In the genomic region with DNA sequence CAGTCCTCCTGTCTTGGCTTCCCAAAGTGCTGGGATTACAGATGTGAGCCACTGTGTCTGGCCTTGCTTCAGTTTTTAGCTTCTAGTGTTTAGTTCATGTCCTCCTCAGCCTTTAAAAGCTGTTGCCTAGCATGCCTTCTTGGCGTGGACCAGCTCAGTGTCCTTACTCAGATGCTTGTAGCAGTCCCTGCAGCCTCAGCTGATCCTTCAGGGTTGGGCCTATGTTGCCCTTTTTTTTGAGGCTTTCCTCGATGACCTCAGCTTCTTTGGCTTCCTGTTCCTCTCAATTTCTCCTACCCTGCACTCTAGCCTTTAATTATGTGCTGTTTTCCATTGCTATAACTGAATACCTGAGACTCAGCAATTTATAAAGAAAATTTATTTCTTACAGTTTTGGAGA, we compare ENCODE assay signal across 23 cellular contexts. TPM values are rescaled to one million over a fixed set of nuclear protein-coding genes. Genes with fewer than 3 reads are reported as not detected.
DNase-seq lines count a peak whose midpoint lies in the region; ATAC-seq and TF ChIP-seq lines count a peak whose summit lies in the region.
"Had no signal": no experiment of that assay in that cellular context is flagged by ENCODE, and none has a peak within 500 bp of the region (broad histone marks: within the 10 kb centered on the region; RNA-seq: fewer than 3 reads in every experiment).

No MANE protein-coding gene starts in this region.

- no peak for DNase-seq in left ventricle myocardium inferior
- no peak for DNase-seq in cardiac septum (ENCODE audit: low spot score)
- DNase-seq in M059J (ENCODE audit: low read depth), result peak; percentile 25
- DNase-seq in fibroblast of mammary gland (ENCODE audit: low read depth), result peak; percentile 35
- DNase-seq in germinal center (ENCODE audit: low spot score), result no peak
- DNase-seq in WTC11 (ENCODE audit: low spot score), result no peak
- no peak for DNase-seq in activated T-cell treated with anti-CD3 and anti-CD28 coated beads for 4 hours
- DNase-seq: ACHN; AML-193; CD8-positive, alpha-beta T cell; DND-41; H7; NCI-H1694; NCI-H2081; NCI-H2171; NCI-H345; NCI-H524 treated with DMSO at 0.1 percent for 48 hours; NCI-H82; Peyer's patch had no signal

- ATAC-seq in WTC11, result no peak
- ATAC-seq in HG02973 (IDR thresholded peaks at IDR 0.05; ENCODE audit: unreplicated experiment), result no peak
- ATAC-seq: CD8-positive, alpha-beta T cell had no signal

- no peak overlapping the region for H3K27ac Mint-ChIP-seq in WTC11
- H3K27ac Mint-ChIP-seq: CD8-positive, alpha-beta T cell had no signal

- peaks cover 24% of the 10 kb centered on the region for H3K4me1 Mint-ChIP-seq in WTC11

- H3K27me3 ChIP-seq in left ventricle myocardium inferior (ENCODE audit: low read depth), result no peaks in the 10 kb centered on the region
- H3K27me3 ChIP-seq: Peyer's patch had no signal

- POLR2A ChIA-PET in WTC11 (lab: Charles Lee), result no interaction called here

- no peaks in the 10 kb centered on the region for H3K36me3 Mint-ChIP-seq in WTC11
- H3K36me3 Mint-ChIP-seq: CD8-positive, alpha-beta T cell had no signal

- H3K27me3 Mint-ChIP-seq in WTC11 (ENCODE audit: low read depth), result no peaks in the 10 kb centered on the region

- H3K9me3 ChIP-seq in left ventricle myocardium inferior (replicated peaks), result no peaks in the 10 kb centered on the region
- H3K9me3 ChIP-seq: Peyer's patch had no signal

- CTCF ChIA-PET in WTC11 (lab: Charles Lee), result interaction anchor here (1.2 to 1.5 kb wide), 2 partner anchors 10 to 93 kb away, joined by 3 to 4 read pairs; no protein-coding TSS in a partner anchor

- no peaks in the 10 kb centered on the region for H3K36me3 ChIP-seq in left ventricle myocardium inferior
- H3K36me3 ChIP-seq: Peyer's patch had no signal

- H3K9me3 Mint-ChIP-seq in WTC11, result no peaks in the 10 kb centered on the region
- H3K9me3 Mint-ChIP-seq: CD8-positive, alpha-beta T cell had no signal

- peaks cover 81% of the 10 kb centered on the region for H3K4me1 ChIP-seq in left ventricle myocardium inferior

- TF ChIP-seq CTCF in left ventricle myocardium inferior (IDR thresholded peaks at IDR 0.05; ENCODE audit: borderline replicate concordance) (no peak), fibroblast of mammary gland (conservative IDR thresholded peaks at IDR 0.05; ENCODE audit: control insufficient read depth, insufficient read depth, low read depth, low read length) (no peak), WTC11 (IDR thresholded peaks at IDR 0.05) (no peak)

- H3K4me3 ChIP-seq in left ventricle myocardium inferior (no peak overlapping the region), fibroblast of mammary gland (ENCODE audit: control insufficient read depth, low read depth, low read length) (no peak overlapping the region)
- H3K4me3 ChIP-seq: Peyer's patch had no signal

- H3K4me3 Mint-ChIP-seq in WTC11, result no peak overlapping the region
- H3K4me3 Mint-ChIP-seq: CD8-positive, alpha-beta T cell had no signal

- intact Hi-C loops in left ventricle myocardium inferior (cut with micrococcal nuclease) (no loop called here), cardiac septum (cut with DNase I) (no loop called here)

- peak overlapping the region; percentile 52 for H3K27ac ChIP-seq in left ventricle myocardium inferior (replicated peaks)
- H3K27ac ChIP-seq: 22Rv1, HL-60, KMS-11, Peyer's patch had no signal

TF ChIP-seq in WTC11, 78 proteins besides CTCF, POLR2A, EP300 and RAD21:
- TF ChIP-seq, protein P1, sequence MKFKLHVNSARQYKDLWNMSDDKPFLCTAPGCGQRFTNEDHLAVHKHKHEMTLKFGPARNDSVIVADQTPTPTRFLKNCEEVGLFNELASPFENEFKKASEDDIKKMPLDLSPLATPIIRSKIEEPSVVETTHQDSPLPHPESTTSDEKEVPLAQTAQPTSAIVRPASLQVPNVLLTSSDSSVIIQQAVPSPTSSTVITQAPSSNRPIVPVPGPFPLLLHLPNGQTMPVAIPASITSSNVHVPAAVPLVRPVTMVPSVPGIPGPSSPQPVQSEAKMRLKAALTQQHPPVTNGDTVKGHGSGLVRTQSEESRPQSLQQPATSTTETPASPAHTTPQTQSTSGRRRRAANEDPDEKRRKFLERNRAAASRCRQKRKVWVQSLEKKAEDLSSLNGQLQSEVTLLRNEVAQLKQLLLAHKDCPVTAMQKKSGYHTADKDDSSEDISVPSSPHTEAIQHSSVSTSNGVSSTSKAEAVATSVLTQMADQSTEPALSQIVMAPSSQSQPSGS (CRISPR knock-in tag; IDR thresholded peaks at IDR 0.05; ENCODE audit: borderline replicate concordance, low read depth), result no peak
- TF ChIP-seq NFE2L1 (CRISPR knock-in tag; IDR thresholded peaks at IDR 0.05) (no peak), CREM (CRISPR knock-in tag; IDR thresholded peaks at IDR 0.05) (no peak), GRHL2 (CRISPR knock-in tag; IDR thresholded peaks at IDR 0.05; ENCODE audit: insufficient replicate concordance, severe bottlenecking) (no peak), TEAD1 (CRISPR knock-in tag; IDR thresholded peaks at IDR 0.05) (no peak), ZNF317 (CRISPR knock-in tag; IDR thresholded peaks at IDR 0.05; ENCODE audit: borderline replicate concordance, low read depth) (no peak), RORB (CRISPR knock-in tag; IDR thresholded peaks at IDR 0.05) (no peak), SP1 (CRISPR knock-in tag; conservative IDR thresholded peaks at IDR 0.05) (no peak)
- TF ChIP-seq, protein P2, sequence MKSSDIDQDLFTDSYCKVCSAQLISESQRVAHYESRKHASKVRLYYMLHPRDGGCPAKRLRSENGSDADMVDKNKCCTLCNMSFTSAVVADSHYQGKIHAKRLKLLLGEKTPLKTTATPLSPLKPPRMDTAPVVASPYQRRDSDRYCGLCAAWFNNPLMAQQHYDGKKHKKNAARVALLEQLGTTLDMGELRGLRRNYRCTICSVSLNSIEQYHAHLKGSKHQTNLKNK (CRISPR knock-in tag; IDR thresholded peaks at IDR 0.05), result no peak

RNA-seq across cellular contexts. Expression of a gene that starts 57.7 kb away (rescaled TPM):
- 59.7 TPM for total RNA-seq in left ventricle myocardium inferior
- total RNA-seq in cardiac septum, result 55.6 TPM
- total RNA-seq in M059J (2014; rRNA removed; shearing (Covaris generic)), result 14.6 and 22.8 TPM in 2 replicates
- 8.5 to 11.6 TPM (median 8.7 TPM) in 3 replicates for total RNA-seq in WTC11 (2021)

Comparison
In these comparisons a context has a peak if more than half of its experiments do, and no peak if none do; other contexts are left out.
1. DNase-seq: peak in M059J (single experiment) and fibroblast of mammary gland (single experiment); none in left ventricle myocardium inferior (single experiment), cardiac septum (single experiment), germinal center (single experiment), WTC11 (single experiment) and activated T-cell treated with anti-CD3 and anti-CD28 coated beads for 4 hours (single experiment).